ENCODE assay signal across 22 cellular contexts in the genomic region with DNA sequence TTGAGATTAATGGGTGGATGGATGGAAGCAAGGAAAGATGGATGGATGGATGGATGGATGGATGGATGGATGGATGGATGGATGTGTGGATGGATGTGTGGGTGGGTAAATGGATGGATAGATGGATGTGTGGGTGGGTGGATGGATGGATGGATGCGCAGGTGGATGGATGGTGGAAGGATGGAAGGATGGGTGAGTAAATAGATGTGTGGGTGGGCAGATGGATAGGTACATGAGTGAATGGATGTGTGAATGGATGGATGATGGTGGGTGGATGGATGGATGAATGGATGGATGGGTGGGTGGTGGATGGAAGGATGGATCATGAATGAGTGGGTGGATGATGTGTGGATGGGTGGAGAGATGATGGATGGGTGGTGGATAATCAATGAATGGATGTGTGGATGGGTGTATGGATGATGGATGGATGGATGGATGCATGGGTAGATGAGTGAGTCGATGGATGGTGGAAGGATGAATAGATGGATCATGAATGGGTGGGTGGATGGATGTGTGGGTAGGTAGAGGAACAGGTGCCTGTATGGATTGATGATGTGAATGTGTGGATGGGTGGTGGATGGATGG.
DNase-seq lines count a peak whose midpoint lies in the region; TF ChIP-seq lines count a peak whose summit lies in the region.
"Had no signal": no experiment of that assay in that cellular context is flagged by ENCODE, and none has a peak within 500 bp of the region (broad histone marks: within the 10 kb centered on the region; RNA-seq: fewer than 3 reads in every experiment).

No MANE protein-coding gene starts in this region.

- POLR2A ChIA-PET in HEK293 (lab: Yijun Ruan, JAX) (no interaction called here), HEK293T (lab: Yijun Ruan, JAX) (no interaction called here)

- no peak overlapping the region for H4K8ac ChIP-seq in mesenchymal stem cell (ENCODE audit: low read length)

- no peak for TF ChIP-seq CTCF in HEK293 (tag by site-specific recombination; IDR thresholded peaks at IDR 0.05)

- no peak overlapping the region for H3K27ac ChIP-seq in HEK293 (ENCODE audit: extremely low read depth, low read depth, low read length)
- no peak overlapping the region for H3K27ac ChIP-seq in mesenchymal stem cell (ENCODE audit: low read length, poor library complexity, severe bottlenecking)
- H3K27ac ChIP-seq: A549; BLaER1 treated with 17β-estradiol and CSF1 and Interleukin-3, amounts not matched to agents 10 nM and 100 nM had no signal

- H3K4me1 ChIP-seq in HEK293 (ENCODE audit: control insufficient read depth, insufficient read depth, low read length) (peaks cover 7% of the 10 kb centered on the region; the same call in 1 of the 2 replicates), mesenchymal stem cell (ENCODE audit: control insufficient read depth, insufficient read depth, low read depth, low read length) (no peaks in the 10 kb centered on the region)
- H3K4me1 ChIP-seq: A549, BE2C, HAP-1 had no signal

- no peak overlapping the region for H3K4me3 ChIP-seq in HEK293 (ENCODE audit: low read depth, low read length)
- no peak overlapping the region for H3K4me3 ChIP-seq in mesenchymal stem cell (ENCODE audit: insufficient read depth in 1 of 2, low read depth in 1 of 2, low read length in 2 of 2)
- H3K4me3 ChIP-seq: A549; BLaER1 treated with 17β-estradiol and CSF1 and Interleukin-3, amounts not matched to agents 10 nM and 100 nM; GM12878; HAP-1 had no signal

- no peak overlapping the region for H2AK5ac ChIP-seq in mesenchymal stem cell (ENCODE audit: low read length, severe bottlenecking)

- CTCF ChIA-PET in HEK293 (lab: Yijun Ruan, JAX) (no interaction called here), HEK293T (lab: Yijun Ruan, JAX) (no interaction called here)

- no peak overlapping the region for H2AFZ ChIP-seq in mesenchymal stem cell (ENCODE audit: low read depth, low read length)

- no peaks in the 10 kb centered on the region for H3K79me1 ChIP-seq in mesenchymal stem cell (replicated peaks; ENCODE audit: low read length, poor library complexity, severe bottlenecking)

- no peaks in the 10 kb centered on the region for H3K9me3 ChIP-seq in HEK293 (ENCODE audit: control insufficient read depth, insufficient read depth, low read depth, low read length)
- peaks cover 7% of the 10 kb centered on the region for H3K9me3 ChIP-seq in mesenchymal stem cell (ENCODE audit: control insufficient read depth, low read length)
- H3K9me3 ChIP-seq: A549; BE2C; BLaER1 treated with 17β-estradiol and CSF1 and Interleukin-3, amounts not matched to agents 10 nM and 100 nM; HAP-1 had no signal

- H3K9ac ChIP-seq in mesenchymal stem cell (ENCODE audit: low read length): no peak overlapping the region
- H3K9ac ChIP-seq: BLaER1 treated with 17β-estradiol and CSF1 and Interleukin-3, amounts not matched to agents 10 nM and 100 nM had no signal

- no peak overlapping the region for H3K4me2 ChIP-seq in mesenchymal stem cell (ENCODE audit: low read length, poor library complexity, severe bottlenecking)
- H3K4me2 ChIP-seq: A549; BLaER1 treated with 17β-estradiol and CSF1 and Interleukin-3, amounts not matched to agents 10 nM and 100 nM had no signal

- no peaks in the 10 kb centered on the region for H3K36me3 ChIP-seq in HEK293 (ENCODE audit: control insufficient read depth in 2 of 2, insufficient read depth in 1 of 2, low read length in 2 of 2)
- H3K36me3 ChIP-seq in mesenchymal stem cell (ENCODE audit: control insufficient read depth in 1 of 2, insufficient read depth in 2 of 2, low read depth in 1 of 2, low read length in 2 of 2): no peaks in the 10 kb centered on the region
- H3K36me3 ChIP-seq: BE2C; BLaER1 treated with 17β-estradiol and CSF1 and Interleukin-3, amounts not matched to agents 10 nM and 100 nM; HAP-1 had no signal

- no peak overlapping the region for H3K23ac ChIP-seq in mesenchymal stem cell (ENCODE audit: low read length in 2 of 2)

- no peak overlapping the region for H2BK5ac ChIP-seq in mesenchymal stem cell (ENCODE audit: low read depth, low read length, poor library complexity, severe bottlenecking)

- no peak overlapping the region for H2BK15ac ChIP-seq in mesenchymal stem cell (ENCODE audit: low read depth, poor library complexity, severe bottlenecking)

- peaks cover 0 to 4% of the 10 kb centered on the region in 2 experiments for H3K27me3 ChIP-seq in mesenchymal stem cell (ENCODE audit: control insufficient read depth in 1 of 2, insufficient read depth in 1 of 2, low read length in 2 of 2)

- H3K14ac ChIP-seq in mesenchymal stem cell (ENCODE audit: low read length in 2 of 2): no peak overlapping the region

- H3K18ac ChIP-seq in mesenchymal stem cell (ENCODE audit: low read depth in 1 of 2, low read length in 2 of 2): no peak overlapping the region

- peak overlapping the region; percentile 7 for H4K91ac ChIP-seq in mesenchymal stem cell (ENCODE audit: low read length)

- DNase-seq in mesenchymal stem cell (no peak), posterior vena cava (ENCODE audit: low spot score) (peak; percentile 12), NCI-H446 (lab: John Stamatoyannopoulos, UW) (no peak), HEK293T (ENCODE audit: extremely low spot score) (no peak), NCI-H446 treated with DMSO at 0.1 percent for 48 hours (lab: John Stamatoyannopoulos, UW) (no peak)
- DNase-seq: 8988T; ACHN; AML-193; BE2C; CD4-positive, alpha-beta T cell; CD8-positive, alpha-beta memory T cell; DMS 273 treated with DMSO at 0.1 percent for 48 hours; DMS79; EL; GDM1; GOT3; HFFc6 had no signal

- 76% methylated on average over 2 of the region's 2 CpGs for WGBS in mesenchymal stem cell

- no peak overlapping the region for H3K4ac ChIP-seq in mesenchymal stem cell (ENCODE audit: low read depth in 1 of 2, low read length in 2 of 2)

- no peak overlapping the region for H2BK120ac ChIP-seq in mesenchymal stem cell (ENCODE audit: low read depth, low read length)

- intact Hi-C loops in posterior vena cava (cut with DNase I): no loop called here

- no peak overlapping the region for H2BK12ac ChIP-seq in mesenchymal stem cell (ENCODE audit: low read length in 2 of 2)

TF ChIP-seq in HEK293, 187 proteins besides CTCF, POLR2A, EP300 and RAD21 (continues in another document):
- TF ChIP-seq ZNF133 (tag by site-specific recombination; IDR thresholded peaks at IDR 0.05) (no peak), ZNF530 (tag by site-specific recombination; IDR thresholded peaks at IDR 0.05; ENCODE audit: low read depth) (no peak), ZEB2 (tag by site-specific recombination; IDR thresholded peaks at IDR 0.05) (no peak), ZNF366 (tag by site-specific recombination; conservative IDR thresholded peaks at IDR 0.05) (peak; percentile 92), TCF7L2 (IDR thresholded peaks at IDR 0.05; ENCODE audit: borderline replicate concordance, low read depth, low read length) (no peak), ZNF157 (tag by site-specific recombination; IDR thresholded peaks at IDR 0.05) (no peak)
- TF ChIP-seq, protein P1, sequence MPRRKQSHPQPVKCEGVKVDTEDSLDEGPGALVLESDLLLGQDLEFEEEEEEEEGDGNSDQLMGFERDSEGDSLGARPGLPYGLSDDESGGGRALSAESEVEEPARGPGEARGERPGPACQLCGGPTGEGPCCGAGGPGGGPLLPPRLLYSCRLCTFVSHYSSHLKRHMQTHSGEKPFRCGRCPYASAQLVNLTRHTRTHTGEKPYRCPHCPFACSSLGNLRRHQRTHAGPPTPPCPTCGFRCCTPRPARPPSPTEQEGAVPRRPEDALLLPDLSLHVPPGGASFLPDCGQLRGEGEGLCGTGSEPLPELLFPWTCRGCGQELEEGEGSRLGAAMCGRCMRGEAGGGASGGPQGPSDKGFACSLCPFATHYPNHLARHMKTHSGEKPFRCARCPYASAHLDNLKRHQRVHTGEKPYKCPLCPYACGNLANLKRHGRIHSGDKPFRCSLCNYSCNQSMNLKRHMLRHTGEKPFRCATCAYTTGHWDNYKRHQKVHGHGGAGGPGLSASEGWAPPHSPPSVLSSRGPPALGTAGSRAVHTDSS (tag by site-specific recombination; IDR thresholded peaks at IDR 0.05): no peak

TF ChIP-seq in HEK293T, 16 proteins besides CTCF, POLR2A, EP300 and RAD21:
- TF ChIP-seq NFRKB (IDR thresholded peaks at IDR 0.05) (no peak), ZNF384 (IDR thresholded peaks at IDR 0.05) (no peak), L3MBTL2 (conservative IDR thresholded peaks at IDR 0.05) (no peak), FOXM1 (IDR thresholded peaks at IDR 0.05; ENCODE audit: borderline replicate concordance) (no peak), ARNT (IDR thresholded peaks at IDR 0.05) (no peak), ELF4 (IDR thresholded peaks at IDR 0.05) (no peak), SP1 (IDR thresholded peaks at IDR 0.05) (no peak), BHLHE40 (IDR thresholded peaks at IDR 0.05; ENCODE audit: borderline replicate concordance) (no peak), FOXA1 (IDR thresholded peaks at IDR 0.05) (no peak), LEF1 (IDR thresholded peaks at IDR 0.05; ENCODE audit: borderline replicate concordance) (no peak), FOXK2 (IDR thresholded peaks at IDR 0.05) (no peak)
- TF ChIP-seq, protein P2, sequence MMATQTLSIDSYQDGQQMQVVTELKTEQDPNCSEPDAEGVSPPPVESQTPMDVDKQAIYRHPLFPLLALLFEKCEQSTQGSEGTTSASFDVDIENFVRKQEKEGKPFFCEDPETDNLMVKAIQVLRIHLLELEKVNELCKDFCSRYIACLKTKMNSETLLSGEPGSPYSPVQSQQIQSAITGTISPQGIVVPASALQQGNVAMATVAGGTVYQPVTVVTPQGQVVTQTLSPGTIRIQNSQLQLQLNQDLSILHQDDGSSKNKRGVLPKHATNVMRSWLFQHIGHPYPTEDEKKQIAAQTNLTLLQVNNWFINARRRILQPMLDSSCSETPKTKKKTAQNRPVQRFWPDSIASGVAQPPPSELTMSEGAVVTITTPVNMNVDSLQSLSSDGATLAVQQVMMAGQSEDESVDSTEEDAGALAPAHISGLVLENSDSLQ (IDR thresholded peaks at IDR 0.05): no peak
